Comparison of ENCODE assay signal across 18 cellular contexts in the genomic region with DNA sequence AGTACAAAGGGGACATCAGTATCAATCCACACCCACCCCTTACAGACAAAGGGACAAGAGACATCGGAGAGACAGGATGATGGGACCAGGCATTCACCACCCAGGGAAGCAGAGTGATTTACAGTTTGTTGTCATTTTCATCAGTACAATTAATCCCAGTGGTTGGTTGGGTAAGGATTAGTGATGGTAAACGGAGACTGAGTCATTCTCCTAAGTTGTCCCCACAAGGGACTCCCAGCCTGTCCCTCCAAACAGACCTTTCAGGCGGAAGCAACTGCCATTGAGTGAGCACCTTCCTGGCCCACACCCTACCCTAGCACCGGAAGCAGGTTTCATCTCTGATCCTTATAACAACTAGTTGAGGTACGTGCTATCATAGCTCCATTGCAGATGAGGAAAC. TPM values are rescaled to one million over a fixed set of nuclear protein-coding genes. Genes with fewer than 3 reads are reported as not detected.
DNase-seq lines count a peak whose midpoint lies in the region; ATAC-seq and TF ChIP-seq lines count a peak whose summit lies in the region.
"Had no signal": no experiment of that assay in that cellular context is flagged by ENCODE, and none has a peak within 500 bp of the region (broad histone marks: within the 10 kb centered on the region; RNA-seq: fewer than 3 reads in every experiment).

No MANE protein-coding gene starts in this region.

- no peak for DNase-seq in Caco-2
- no peak for DNase-seq in RWPE1 (ENCODE audit: low spot score)
- no peak for DNase-seq in epithelial cell of prostate (ENCODE audit: low read depth, low spot score)
- DNase-seq in progenitor cell of endocrine pancreas (ENCODE audit: low spot score, unreplicated experiment): no peak
- DNase-seq in GM19240 (ENCODE audit: insufficient read length, low spot score): no peak
- no peak for DNase-seq in activated CD4-positive, alpha-beta memory T cell treated with anti-CD3 and anti-CD28 coated beads for 36 hours
- DNase-seq: DMS153, EL, H7, NCI-H146, NCI-H2227 treated with DMSO at 0.1 percent for 48 hours, NCI-H526 had no signal

- H3K9me3 ChIP-seq in Caco-2: peaks cover 16% of the 10 kb centered on the region; the same call in 1 of the 2 replicates

- peak overlapping the region; percentile 65 for H3K4me3 Mint-ChIP-seq in Caco-2 (ENCODE audit: unreplicated experiment)
- H3K4me3 Mint-ChIP-seq in progenitor cell of endocrine pancreas (ENCODE audit: low read depth): no peak overlapping the region
- no peak overlapping the region for H3K4me3 Mint-ChIP-seq in activated CD4-positive, alpha-beta memory T cell treated with anti-CD3 and anti-CD28 coated beads for 36 hours
- H3K4me3 Mint-ChIP-seq: IgD-negative memory B cell had no signal

- intact Hi-C loops in Caco-2 (cut with micrococcal nuclease; ENCODE audit: unreplicated experiment): loop anchor here (1.0 kb wide), 1 partner anchor 11 kb away; no protein-coding TSS in a partner anchor
- intact Hi-C loops in activated CD4-positive, alpha-beta memory T cell treated with anti-CD3 and anti-CD28 coated beads for 36 hours (cut with micrococcal nuclease): no loop called here

- H3K27ac ChIP-seq in RWPE1 (peak overlapping the region; percentile 94), epithelial cell of prostate (peak overlapping the region; percentile 86)
- H3K27ac ChIP-seq: 22Rv1, BLaER1 had no signal

- CTCF ChIA-PET in Caco-2 (lab: Charles Lee): no interaction called here
- CTCF ChIA-PET in RWPE1 (lab: Yijun Ruan, JAX): interaction anchor here (1.0 kb wide), 1 partner anchor 11 kb away, joined by 4 read pairs; a partner anchor contains a TSS
- CTCF ChIA-PET in activated CD4-positive, alpha-beta memory T cell treated with anti-CD3 and anti-CD28 coated beads for 36 hours (lab: Charles Lee): no interaction called here

- TF ChIP-seq CTCF in Caco-2 (IDR thresholded peaks at IDR 0.05; ENCODE audit: insufficient read depth in 1 of 2, low read depth in 1 of 2, low read length in 1 of 2, severe bottlenecking in 1 of 2, unreplicated experiment in 1 of 2): no peak
- TF ChIP-seq CTCF in RWPE1 (conservative IDR thresholded peaks at IDR 0.05; ENCODE audit: low read depth): no peak
- no peak for TF ChIP-seq CTCF in progenitor cell of endocrine pancreas (IDR thresholded peaks at IDR 0.05; ENCODE audit: unreplicated experiment)

- H3K9me3 Mint-ChIP-seq in Caco-2 (ENCODE audit: unreplicated experiment) (peaks cover 9% of the 10 kb centered on the region), progenitor cell of endocrine pancreas (ENCODE audit: low read depth) (peaks cover 6% of the 10 kb centered on the region)
- peaks cover 20% of the 10 kb centered on the region for H3K9me3 Mint-ChIP-seq in activated CD4-positive, alpha-beta memory T cell treated with anti-CD3 and anti-CD28 coated beads for 36 hours

- ATAC-seq in activated CD4-positive, CD25-positive, alpha-beta regulatory T cell treated with anti-CD3 and anti-CD28 coated beads, Interleukin-2, amount 50 U/mL, for 24 hours: no peak
- no peak for ATAC-seq in HG02642 (IDR thresholded peaks at IDR 0.05; ENCODE audit: poor library complexity, unreplicated experiment)

- H3K27ac Mint-ChIP-seq in Caco-2 (ENCODE audit: unreplicated experiment) (peak overlapping the region; percentile 98), progenitor cell of endocrine pancreas (peak overlapping the region; percentile 76)
- no peak overlapping the region for H3K27ac Mint-ChIP-seq in activated CD4-positive, alpha-beta memory T cell treated with anti-CD3 and anti-CD28 coated beads for 36 hours
- H3K27ac Mint-ChIP-seq: IgD-negative memory B cell had no signal

- peaks cover 59% of the 10 kb centered on the region for H3K36me3 Mint-ChIP-seq in Caco-2 (ENCODE audit: insufficient read depth, unreplicated experiment)
- H3K36me3 Mint-ChIP-seq in progenitor cell of endocrine pancreas (ENCODE audit: insufficient read depth): peaks cover 15% of the 10 kb centered on the region
- peaks cover 4% of the 10 kb centered on the region for H3K36me3 Mint-ChIP-seq in activated CD4-positive, alpha-beta memory T cell treated with anti-CD3 and anti-CD28 coated beads for 36 hours

- H3K27me3 Mint-ChIP-seq in Caco-2 (ENCODE audit: insufficient read depth, unreplicated experiment) (no peaks in the 10 kb centered on the region), progenitor cell of endocrine pancreas (no peaks in the 10 kb centered on the region)
- peaks cover 2% of the 10 kb centered on the region for H3K27me3 Mint-ChIP-seq in activated CD4-positive, alpha-beta memory T cell treated with anti-CD3 and anti-CD28 coated beads for 36 hours

- POLR2A ChIA-PET in Caco-2 (lab: Charles Lee) (no interaction called here), RWPE1 (lab: Yijun Ruan, JAX; ENCODE audit: low non-redundant PET) (no interaction called here)
- POLR2A ChIA-PET in activated CD4-positive, alpha-beta memory T cell treated with anti-CD3 and anti-CD28 coated beads for 36 hours (lab: Charles Lee): no interaction called here

- H3K27me3 ChIP-seq in Caco-2 (replicated peaks; ENCODE audit: control insufficient read depth, insufficient read depth, low read length): no peaks in the 10 kb centered on the region
- H3K27me3 ChIP-seq: BLaER1 had no signal

- H3K4me1 Mint-ChIP-seq in Caco-2 (ENCODE audit: low read depth, unreplicated experiment) (peaks cover 19% of the 10 kb centered on the region), progenitor cell of endocrine pancreas (ENCODE audit: low read depth) (peaks cover 12% of the 10 kb centered on the region)
- no peaks in the 10 kb centered on the region for H3K4me1 Mint-ChIP-seq in activated CD4-positive, alpha-beta memory T cell treated with anti-CD3 and anti-CD28 coated beads for 36 hours (ENCODE audit: low read depth)

- no TSS peak for BruUV-seq in Caco-2 (replicated peaks; lab: Mats Ljungman, UMichigan)

- H3K4me1 ChIP-seq in Caco-2: peaks cover 35% of the 10 kb centered on the region

- peaks cover 2% of the 10 kb centered on the region; the same call in 1 of the 2 replicates for H3K36me3 ChIP-seq in Caco-2 (ENCODE audit: control insufficient read depth, insufficient read depth, low read length)
- H3K36me3 ChIP-seq: BLaER1 had no signal

- H3K4me3 ChIP-seq in Caco-2 (ENCODE audit: low read depth, low read length): no peak overlapping the region
- H3K4me3 ChIP-seq: BLaER1 had no signal

RNA-seq across cellular contexts. Expression of a gene that starts 11.2 kb away (rescaled TPM):
- total RNA-seq in Caco-2 (2022) (61.5 and 68.1 TPM in 2 replicates), progenitor cell of endocrine pancreas (62.7 and 64.1 TPM in 2 replicates)
- under 1 TPM in 1 of 2 experiments, not detected in 1; 0.05 TPM for total RNA-seq in activated CD4-positive, alpha-beta memory T cell treated with anti-CD3 and anti-CD28 coated beads for 36 hours
- total RNA-seq: OCI-LY7 had no signal

RNA-seq across cellular contexts. Expression of a gene that starts 32.3 kb away (rescaled TPM):
- 0.14 and 0.67 TPM in 2 replicates for total RNA-seq in Caco-2 (2022)
- total RNA-seq in progenitor cell of endocrine pancreas: 1.8 and 2.1 TPM in 2 replicates
- under 1 TPM in 1 of 2 experiments, not detected in 1; 0.07 TPM for total RNA-seq in activated CD4-positive, alpha-beta memory T cell treated with anti-CD3 and anti-CD28 coated beads for 36 hours
- total RNA-seq: OCI-LY7 had no signal

Comparison
In these comparisons a context has a peak if more than half of its experiments do, and no peak if none do; other contexts are left out.
1. RNA of a gene that starts 11.2 kb away (total RNA-seq): 61.5 to 68.1 TPM in Caco-2 and 62.7 to 64.1 TPM in progenitor cell of endocrine pancreas; 0.05 TPM in activated CD4-positive, alpha-beta memory T cell treated with anti-CD3 and anti-CD28 coated beads for 36 hours; every median in the first group is over 10 times any median in the second.